Comparison of ENCODE assay signal across 8 cellular contexts in genomic region chr1:8706995-8707396, GRCh38.
DNase-seq lines count a peak whose midpoint lies in the region; ATAC-seq and TF ChIP-seq lines count a peak whose summit lies in the region.

No MANE protein-coding gene starts in this region.

- H3K27me3 ChIP-seq in stomach smooth muscle (ENCODE audit: control insufficient read depth in 1 of 2, insufficient read depth in 2 of 2, low read length in 2 of 2): no peaks in the 10 kb centered on the region
- no peaks in the 10 kb centered on the region for H3K27me3 ChIP-seq in gastrocnemius medialis

- in situ Hi-C loops in gastrocnemius medialis (cut with MboI; ENCODE audit: low sequenced_read_pairs in 4 of 4): loop anchor here in 1 of 4 donors (10.0 to 25.0 kb wide), 2 partner anchors 130 to 142 kb away; no protein-coding TSS in a partner anchor

- peak; percentile 38 for DNase-seq in LHCN-M2 (ENCODE audit: low read depth)
- peak; percentile 66 to 79 for DNase-seq in NCI-H526 (lab: John Stamatoyannopoulos, UW)
- peak; percentile 64 for DNase-seq in fibroblast of the aortic adventitia (ENCODE audit: low read depth)
- no peak for DNase-seq in gastrocnemius medialis
- no peak for DNase-seq in stimulated activated CD4-positive, alpha-beta T cell treated with anti-CD3 and anti-CD28 coated beads, Interleukin-2, amount 100 ng/mL, for 48 hours
- no peak for DNase-seq in HFFc6

- no peaks in the 10 kb centered on the region; the same call in 1 of the 2 replicates for H3K27me3 Mint-ChIP-seq in HFFc6 (ENCODE audit: insufficient read depth)

- H3K36me3 ChIP-seq in stomach smooth muscle (ENCODE audit: control insufficient read depth in 2 of 2, insufficient read depth in 2 of 2, low read length in 2 of 2) (no peaks in the 10 kb centered on the region), gastrocnemius medialis (no peaks in the 10 kb centered on the region)

- H3K4me3 Mint-ChIP-seq in HFFc6: no peak overlapping the region

- H3K4me1 ChIP-seq in stomach smooth muscle (ENCODE audit: control insufficient read depth, insufficient read depth, low read length) (peaks cover 15% of the 10 kb centered on the region), gastrocnemius medialis (peaks cover 19 to 33% of the 10 kb centered on the region in 2 donors)

- no peak overlapping the region for H3K9ac ChIP-seq in stomach smooth muscle (ENCODE audit: low read length in 2 of 2)

- intact Hi-C loops in gastrocnemius medialis (cut with DNase I; ENCODE audit: low total_unique reads): no loop called here

- ATAC-seq in gastrocnemius medialis: no peak
- no peak for ATAC-seq in GM18505 (IDR thresholded peaks at IDR 0.05; ENCODE audit: unreplicated experiment)

- H3K9me3 ChIP-seq in stomach smooth muscle (ENCODE audit: control insufficient read depth in 2 of 2, low read length in 2 of 2): no peaks in the 10 kb centered on the region
- H3K9me3 ChIP-seq in gastrocnemius medialis: no peaks in the 10 kb centered on the region

- no peak for TF ChIP-seq POLR2A in gastrocnemius medialis (IDR thresholded peaks at IDR 0.05)
- no peak for TF ChIP-seq POLR2A in GM18505 (IDR thresholded peaks at IDR 0.05; ENCODE audit: borderline replicate concordance, extremely low read depth, insufficient read depth, insufficient read length)

- H3K4me3 ChIP-seq in fibroblast of the aortic adventitia (ENCODE audit: low read depth, low read length) (no peak overlapping the region), stomach smooth muscle (ENCODE audit: low read length in 2 of 2) (peak overlapping the region in 1 of 2 donors; percentile 26), gastrocnemius medialis (no peak overlapping the region)

- TF ChIP-seq CTCF in fibroblast of the aortic adventitia (IDR thresholded peaks at IDR 0.05; ENCODE audit: insufficient read depth, low read length) (no peak), gastrocnemius medialis (IDR thresholded peaks at IDR 0.05 in 4 of 5, conservative IDR thresholded peaks at IDR 0.05 in 1 of 5) (no peak), HFFc6 (IDR thresholded peaks at IDR 0.05) (no peak)

- peaks cover 41% of the 10 kb centered on the region for H3K4me1 Mint-ChIP-seq in HFFc6 (ENCODE audit: low read depth)

- H3K27ac ChIP-seq in stomach smooth muscle (ENCODE audit: low read length): peak overlapping the region; percentile 18
- H3K27ac ChIP-seq in gastrocnemius medialis: no peak overlapping the region

- no peak overlapping the region for H3K27ac Mint-ChIP-seq in HFFc6

- peaks cover 5% of the 10 kb centered on the region; the same call in 1 of the 2 replicates for H3K36me3 Mint-ChIP-seq in HFFc6 (ENCODE audit: low read depth)

- no peaks in the 10 kb centered on the region for H3K9me3 Mint-ChIP-seq in HFFc6

Comparison
In these comparisons a context has a peak if more than half of its experiments do, and no peak if none do; other contexts are left out.
1. DNase-seq: peak in LHCN-M2 (single experiment), NCI-H526 (2 of 2) and fibroblast of the aortic adventitia (single experiment); none in gastrocnemius medialis (0 of 2), stimulated activated CD4-positive, alpha-beta T cell treated with anti-CD3 and anti-CD28 coated beads, Interleukin-2, amount 100 ng/mL, for 48 hours (0 of 2) and HFFc6 (single experiment).